Comparison of ENCODE assay signal across 2 cellular contexts in genomic region chr7:122311280-122311679, GRCh38.
TF ChIP-seq lines count a peak whose summit lies in the region.

No MANE protein-coding gene starts in this region.

TF ChIP-seq in H1, 55 proteins besides CTCF, POLR2A, EP300 and RAD21:
- no peak for TF ChIP-seq HDAC2 (IDR thresholded peaks at IDR 0.05; ENCODE audit: borderline replicate concordance in 1 of 2, low read depth in 2 of 2, low read length in 2 of 2)
- TF ChIP-seq YY1 (IDR thresholded peaks at IDR 0.05; ENCODE audit: low read depth, low read length) = peak; percentile 52; the same call in 1 of the 2 replicates
- TF ChIP-seq CTBP2 (IDR thresholded peaks at IDR 0.05; ENCODE audit: borderline replicate concordance, insufficient read depth, insufficient read length, low read length) = no peak
- TF ChIP-seq RNF2 (IDR thresholded peaks at IDR 0.05; ENCODE audit: borderline replicate concordance, low read depth, low read length, missing control alignments, poor library complexity, severe bottlenecking) = peak; percentile 8
- no peak for TF ChIP-seq JUND (IDR thresholded peaks at IDR 0.05; ENCODE audit: low read length)
- no peak for TF ChIP-seq ZNF274 (IDR thresholded peaks at IDR 0.05; ENCODE audit: borderline replicate concordance, extremely low read depth, low read length)
- 0 out of 2 replicates have a peak, but pooled peaks have one; percentile 36 for TF ChIP-seq EGR1 (IDR thresholded peaks at IDR 0.05; ENCODE audit: borderline replicate concordance, low read depth, low read length)
- TF ChIP-seq, protein P1, sequence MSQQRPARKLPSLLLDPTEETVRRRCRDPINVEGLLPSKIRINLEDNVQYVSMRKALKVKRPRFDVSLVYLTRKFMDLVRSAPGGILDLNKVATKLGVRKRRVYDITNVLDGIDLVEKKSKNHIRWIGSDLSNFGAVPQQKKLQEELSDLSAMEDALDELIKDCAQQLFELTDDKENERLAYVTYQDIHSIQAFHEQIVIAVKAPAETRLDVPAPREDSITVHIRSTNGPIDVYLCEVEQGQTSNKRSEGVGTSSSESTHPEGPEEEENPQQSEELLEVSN (IDR thresholded peaks at IDR 0.05) = peak; percentile 66

TF ChIP-seq in neural cell, 6 proteins besides CTCF, POLR2A, EP300 and RAD21:
- TF ChIP-seq EZH2 (IDR thresholded peaks at IDR 0.05; ENCODE audit: borderline replicate concordance, insufficient read depth, low read length, poor library complexity, severe bottlenecking) = no peak
- no peak for TF ChIP-seq TAF1 (IDR thresholded peaks at IDR 0.05; ENCODE audit: low read depth)
- no peak for TF ChIP-seq SMC3 (conservative IDR thresholded peaks at IDR 0.05; ENCODE audit: poor library complexity)
- no peak for TF ChIP-seq MXI1 (conservative IDR thresholded peaks at IDR 0.05; ENCODE audit: poor library complexity, severe bottlenecking)
- TF ChIP-seq REST (IDR thresholded peaks at IDR 0.05; ENCODE audit: borderline replicate concordance) = no peak
- TF ChIP-seq POLR2AphosphoS5 (IDR thresholded peaks at IDR 0.05) = no peak
